1 cellular context compared by ENCODE assay signal in the genomic region with DNA sequence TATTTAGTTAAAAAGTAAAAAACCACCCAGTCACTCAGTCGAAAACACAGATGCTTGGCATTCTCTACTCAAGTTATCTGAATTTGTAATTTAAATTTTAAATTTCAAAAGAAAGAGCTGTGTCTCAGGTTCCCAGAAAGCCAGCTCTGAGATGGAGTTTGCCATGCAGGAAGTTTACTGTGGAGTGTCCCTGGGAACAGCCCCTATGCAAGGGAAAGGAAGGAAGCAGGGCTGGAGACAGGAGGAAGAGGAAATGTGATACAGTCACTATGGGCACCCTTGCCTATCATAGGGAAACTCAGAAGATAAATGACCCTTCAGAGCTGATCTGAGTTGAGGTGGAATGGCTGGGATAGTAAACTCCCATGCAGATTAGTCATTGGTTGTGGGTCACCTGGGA.
TF ChIP-seq lines count a peak whose summit lies in the region.

No MANE protein-coding gene starts in this region.

TF ChIP-seq in WTC11, 78 proteins besides CTCF, POLR2A, EP300 and RAD21:
- TF ChIP-seq SMAD4 (CRISPR knock-in tag; IDR thresholded peaks at IDR 0.05) = no peak
- peak; percentile 87 for TF ChIP-seq ETV6 (CRISPR knock-in tag; IDR thresholded peaks at IDR 0.05)
